ENCODE assay signal across 8 cellular contexts in genomic region chr13:112587359-112587766, GRCh38. TPM values are rescaled to one million over a fixed set of nuclear protein-coding genes. Genes with fewer than 3 reads are reported as not detected.
DNase-seq lines count a peak whose midpoint lies in the region; ATAC-seq, FAIRE-seq and TF ChIP-seq lines count a peak whose summit lies in the region.

No MANE protein-coding gene starts in this region.

- H3K4me3 ChIP-seq in DOHH2 (ENCODE audit: low read length) = peak overlapping the region; percentile 96

- H3K9me2 ChIP-seq in DOHH2 (replicated peaks; ENCODE audit: control insufficient read depth, low read length) = no peaks in the 10 kb centered on the region; the same call in 1 of the 2 replicates

- peak overlapping the region; percentile 79 for H3K27ac ChIP-seq in DOHH2 (ENCODE audit: low read depth, low read length)
- peak overlapping the region; percentile 99 for H3K27ac ChIP-seq in RWPE1

- peaks cover 52% of the 10 kb centered on the region for H3K4me1 ChIP-seq in DOHH2 (ENCODE audit: control insufficient read depth, low read length)

- no peaks in the 10 kb centered on the region for H3K27me3 ChIP-seq in DOHH2 (ENCODE audit: control insufficient read depth, low read length)

- peak overlapping the region; percentile 87 for H3K4me2 ChIP-seq in DOHH2 (ENCODE audit: low read length)

- CTCF ChIA-PET in RWPE1 (lab: Yijun Ruan, JAX) = no interaction called here

- peaks cover 65% of the 10 kb centered on the region for H3K79me2 ChIP-seq in DOHH2 (ENCODE audit: control insufficient read depth, low read length)

- POLR2A ChIA-PET in RWPE1 (lab: Yijun Ruan, JAX; ENCODE audit: low non-redundant PET) = no interaction called here

- H3F3A ChIP-seq in DOHH2 (ENCODE audit: control insufficient read depth, insufficient read depth) = peaks cover 12% of the 10 kb centered on the region

- DNase-seq in HuH-7 (ENCODE audit: low spot score) (peak; percentile 78), RWPE1 (ENCODE audit: low spot score) (peak; percentile 92), frontal cortex (ENCODE audit: low spot score in 2 of 2) (peak; percentile 74 to 92), non-pigmented ciliary epithelial cell (ENCODE audit: low read depth) (peak; percentile 41), superior temporal gyrus (ENCODE audit: extremely low spot score) (peak; percentile 45)
- peak in 3 of 4 experiments; percentile 28 to 38 (median 34) for DNase-seq in activated naive CD4-positive, alpha-beta T cell (lab: John Stamatoyannopoulos, UW)

- no peaks in the 10 kb centered on the region for H3K9me3 ChIP-seq in DOHH2 (ENCODE audit: control insufficient read depth, insufficient read depth, low read length)

- H3K36me3 ChIP-seq in DOHH2 (ENCODE audit: control insufficient read depth, low read length) = peaks cover 31% of the 10 kb centered on the region

- TF ChIP-seq CTCF in DOHH2 (IDR thresholded peaks at IDR 0.05; ENCODE audit: low read depth, low read length, poor library complexity, severe bottlenecking) (peak; percentile 31), RWPE1 (conservative IDR thresholded peaks at IDR 0.05; ENCODE audit: low read depth) (no peak)

- ATAC-seq in GM21447 (IDR thresholded peaks at IDR 0.05; ENCODE audit: unreplicated experiment) = peak; percentile 52

- FAIRE-seq in frontal cortex (lab: Jason Lieb, UNC) = no peak

- no peaks in the 10 kb centered on the region for H4K20me1 ChIP-seq in DOHH2 (ENCODE audit: control insufficient read depth, insufficient read depth, low read depth, low read length)

RNA-seq across cellular contexts. Expression of gene TUBGCP3, which starts 0.6 kb away (rescaled TPM):
- 24.1 TPM for total RNA-seq in frontal cortex

Comparison
In these comparisons a context has a peak if more than half of its experiments do, and no peak if none do; other contexts are left out.
1. Peak in every context shown above with its lines: DNase-seq, ATAC-seq, H3K4me3 ChIP-seq and H3K27ac ChIP-seq.
2. DNase-seq: peak in every context shown above with its lines; median percentile 92 in RWPE1; 83 in frontal cortex; 78 in HuH-7; 45 in superior temporal gyrus; 41 in non-pigmented ciliary epithelial cell; 34 in activated naive CD4-positive, alpha-beta T cell.